In genomic region chr3:126883241-126883640, GRCh38 we compare ENCODE assay signal across 18 cellular contexts.
DNase-seq lines count a peak whose midpoint lies in the region; ATAC-seq and TF ChIP-seq lines count a peak whose summit lies in the region.
"Had no signal": no experiment of that assay in that cellular context is flagged by ENCODE, and none has a peak within 500 bp of the region (broad histone marks: within the 10 kb centered on the region; RNA-seq: fewer than 3 reads in every experiment).

No MANE protein-coding gene starts in this region.

- H3K4me3 ChIP-seq in AG10803 (ENCODE audit: low read length) (no peak overlapping the region), mammary epithelial cell (replicated peaks in 1 of 3; ENCODE audit: insufficient read depth in 1 of 3, low read depth in 2 of 3, low read length in 3 of 3) (no peak overlapping the region)
- H3K4me3 ChIP-seq in effector memory CD4-positive, alpha-beta T cell (ENCODE audit: insufficient read depth, low read depth, low read length, poor library complexity, severe bottlenecking) = no peak overlapping the region
- H3K4me3 ChIP-seq: spleen had no signal

- no peaks in the 10 kb centered on the region for H3K9me3 Mint-ChIP-seq in HFFc6
- no peaks in the 10 kb centered on the region for H3K9me3 Mint-ChIP-seq in stimulated activated effector memory CD8-positive, alpha-beta T cell treated with anti-CD3 and anti-CD28 coated beads, Interleukin-12 subunit alpha, Interleukin-12 subunit beta, amount 100 ng/mL, for 72 hours
- H3K9me3 Mint-ChIP-seq: activated naive CD8-positive, alpha-beta T cell treated with anti-CD3 and anti-CD28 coated beads, Interleukin-2, amount 10 ng/mL, durations not matched to agents 7 days and 5 days; activated T-cell treated with anti-CD3 and anti-CD28 coated beads, Interleukin-2, amount 50 U/mL, for 72 hours; central memory CD8-positive, alpha-beta T cell; endodermal cell; stimulated activated naive CD8-positive, alpha-beta T cell treated with anti-CD3 and anti-CD28 coated beads, Interleukin-15, Interleukin-2, amounts not matched to agents 100 ng/mL and 50 ng/mL, for 24 hours had no signal

- no peak overlapping the region for H3K27ac ChIP-seq in mammary epithelial cell (ENCODE audit: insufficient read depth, low read depth, low read length)
- H3K27ac ChIP-seq in effector memory CD4-positive, alpha-beta T cell (ENCODE audit: insufficient read depth, low read length, poor library complexity, severe bottlenecking) = no peak overlapping the region
- H3K27ac ChIP-seq: parathyroid adenoma, spleen had no signal

- peaks cover 17% of the 10 kb centered on the region for H3K4me1 Mint-ChIP-seq in HFFc6 (ENCODE audit: low read depth)
- H3K4me1 Mint-ChIP-seq in stimulated activated effector memory CD8-positive, alpha-beta T cell treated with anti-CD3 and anti-CD28 coated beads, Interleukin-12 subunit alpha, Interleukin-12 subunit beta, amount 100 ng/mL, for 72 hours = peaks cover 12% of the 10 kb centered on the region

- CTCF ChIA-PET in mammary epithelial cell (lab: Charles Lee; ENCODE audit: low non-redundant PET) = no interaction called here

- no peaks in the 10 kb centered on the region; the same call in 1 of the 2 replicates for H3K27me3 Mint-ChIP-seq in HFFc6 (ENCODE audit: insufficient read depth)
- H3K27me3 Mint-ChIP-seq: activated naive CD8-positive, alpha-beta T cell treated with anti-CD3 and anti-CD28 coated beads, Interleukin-2, amount 10 ng/mL, durations not matched to agents 7 days and 5 days; central memory CD8-positive, alpha-beta T cell; stimulated activated naive CD8-positive, alpha-beta T cell treated with anti-CD3 and anti-CD28 coated beads, Interleukin-15, Interleukin-2, amounts not matched to agents 100 ng/mL and 50 ng/mL, for 24 hours had no signal

- H3K9ac ChIP-seq in mammary epithelial cell (ENCODE audit: insufficient read depth, low read length) = no peak overlapping the region
- H3K9ac ChIP-seq: parathyroid adenoma had no signal

- no peak for ATAC-seq in GM21360 (IDR thresholded peaks at IDR 0.05; ENCODE audit: unreplicated experiment)
- no peak for ATAC-seq in stimulated activated effector memory CD8-positive, alpha-beta T cell treated with anti-CD3 and anti-CD28 coated beads, Interleukin-12 subunit alpha, Interleukin-12 subunit beta, amount 100 ng/mL, for 72 hours
- ATAC-seq: activated T-cell treated with anti-CD3 and anti-CD28 coated beads, Interleukin-2, amount 50 U/mL, for 72 hours had no signal

- dilution Hi-C loops in mammary epithelial cell (cut with HindIII; ENCODE audit: low sequenced_read_pairs) = no loop called here

- no TSS peak for BruUV-seq in mammary epithelial cell (replicated peaks; lab: Mats Ljungman, UMichigan)

- no peak overlapping the region for H3K27ac Mint-ChIP-seq in HFFc6
- no peak overlapping the region for H3K27ac Mint-ChIP-seq in stimulated activated effector memory CD8-positive, alpha-beta T cell treated with anti-CD3 and anti-CD28 coated beads, Interleukin-12 subunit alpha, Interleukin-12 subunit beta, amount 100 ng/mL, for 72 hours
- H3K27ac Mint-ChIP-seq: activated naive CD8-positive, alpha-beta T cell treated with anti-CD3 and anti-CD28 coated beads, Interleukin-2, amount 10 ng/mL, durations not matched to agents 7 days and 5 days; activated T-cell treated with anti-CD3 and anti-CD28 coated beads, Interleukin-2, amount 50 U/mL, for 72 hours; endodermal cell; stimulated activated naive CD8-positive, alpha-beta T cell treated with anti-CD3 and anti-CD28 coated beads, Interleukin-15, Interleukin-2, amounts not matched to agents 100 ng/mL and 50 ng/mL, for 24 hours had no signal

- peak; percentile 70 for DNase-seq in AG10803 (ENCODE audit: low read depth)
- DNase-seq in HFFc6 = peak; percentile 6
- peak; percentile 17 for DNase-seq in mammary epithelial cell
- peak; percentile 40 for DNase-seq in hepatic stellate cell (ENCODE audit: low spot score)
- DNase-seq in medulla oblongata (ENCODE audit: extremely low spot score) = no peak
- DNase-seq in effector memory CD4-positive, alpha-beta T cell = no peak
- DNase-seq in stimulated activated effector memory CD8-positive, alpha-beta T cell treated with anti-CD3 and anti-CD28 coated beads, Interleukin-12 subunit alpha, Interleukin-12 subunit beta, amount 100 ng/mL, for 72 hours (ENCODE audit: low spot score in 2 of 2) = no peak
- DNase-seq: activated naive CD8-positive, alpha-beta T cell treated with anti-CD3 and anti-CD28 coated beads, Interleukin-2, amount 10 ng/mL, durations not matched to agents 7 days and 5 days; activated T-cell treated with anti-CD3 and anti-CD28 coated beads, Interleukin-2, amount 50 U/mL, for 72 hours; endodermal cell; kidney glomerular epithelial cell; NCI-H187; SIG-M5; spleen had no signal

- no peak for TF ChIP-seq CTCF in AG10803 (conservative IDR thresholded peaks at IDR 0.05; ENCODE audit: low read length)
- TF ChIP-seq CTCF in HFFc6 (IDR thresholded peaks at IDR 0.05) = no peak
- no peak for TF ChIP-seq CTCF in mammary epithelial cell (conservative IDR thresholded peaks at IDR 0.05 in 1 of 2, IDR thresholded peaks at IDR 0.05 in 1 of 2; ENCODE audit: extremely low read depth in 1 of 2, insufficient read depth in 1 of 2, low read depth in 1 of 2, low read length in 2 of 2)

- no peaks in the 10 kb centered on the region for H3K79me2 ChIP-seq in mammary epithelial cell (ENCODE audit: insufficient read depth, low read length)
- H3K79me2 ChIP-seq: parathyroid adenoma had no signal

- H2AFZ ChIP-seq in mammary epithelial cell (ENCODE audit: low read depth, low read length) = no peak overlapping the region
- H2AFZ ChIP-seq: parathyroid adenoma had no signal

- H3K36me3 Mint-ChIP-seq in HFFc6 (ENCODE audit: low read depth) = no peaks in the 10 kb centered on the region
- no peaks in the 10 kb centered on the region for H3K36me3 Mint-ChIP-seq in stimulated activated effector memory CD8-positive, alpha-beta T cell treated with anti-CD3 and anti-CD28 coated beads, Interleukin-12 subunit alpha, Interleukin-12 subunit beta, amount 100 ng/mL, for 72 hours
- H3K36me3 Mint-ChIP-seq: activated naive CD8-positive, alpha-beta T cell treated with anti-CD3 and anti-CD28 coated beads, Interleukin-2, amount 10 ng/mL, durations not matched to agents 7 days and 5 days had no signal

- H3K27me3 ChIP-seq in mammary epithelial cell (ENCODE audit: insufficient read depth, low read length) = no peaks in the 10 kb centered on the region
- no peaks in the 10 kb centered on the region for H3K27me3 ChIP-seq in effector memory CD4-positive, alpha-beta T cell (replicated peaks; ENCODE audit: control insufficient read depth, insufficient read depth, low read length, poor library complexity, severe bottlenecking)
- H3K27me3 ChIP-seq: spleen had no signal

- no peak overlapping the region for H3K4me3 Mint-ChIP-seq in HFFc6
- H3K4me3 Mint-ChIP-seq in stimulated activated effector memory CD8-positive, alpha-beta T cell treated with anti-CD3 and anti-CD28 coated beads, Interleukin-12 subunit alpha, Interleukin-12 subunit beta, amount 100 ng/mL, for 72 hours = no peak overlapping the region
- H3K4me3 Mint-ChIP-seq: activated naive CD8-positive, alpha-beta T cell treated with anti-CD3 and anti-CD28 coated beads, Interleukin-2, amount 10 ng/mL, durations not matched to agents 7 days and 5 days; activated T-cell treated with anti-CD3 and anti-CD28 coated beads, Interleukin-2, amount 50 U/mL, for 72 hours; central memory CD8-positive, alpha-beta T cell; endodermal cell; stimulated activated naive CD8-positive, alpha-beta T cell treated with anti-CD3 and anti-CD28 coated beads, Interleukin-15, Interleukin-2, amounts not matched to agents 100 ng/mL and 50 ng/mL, for 24 hours had no signal

- in situ Hi-C loops in mammary epithelial cell (cut with MboI; ENCODE audit: low sequenced_read_pairs in 2 of 2) = no loop called here

- H4K20me1 ChIP-seq in mammary epithelial cell (ENCODE audit: insufficient read depth, low read length) = no peaks in the 10 kb centered on the region

- H3K4me2 ChIP-seq in mammary epithelial cell (ENCODE audit: insufficient read depth, low read depth, low read length) = no peak overlapping the region

- intact Hi-C loops in mammary epithelial cell (cut with micrococcal nuclease) = no loop called here

- H3K9me3 ChIP-seq in mammary epithelial cell (replicated peaks; ENCODE audit: insufficient read depth, low read length) = no peaks in the 10 kb centered on the region
- no peaks in the 10 kb centered on the region for H3K9me3 ChIP-seq in effector memory CD4-positive, alpha-beta T cell (ENCODE audit: control insufficient read depth, low read length)
- H3K9me3 ChIP-seq: spleen had no signal

- H3K4me1 ChIP-seq in mammary epithelial cell (ENCODE audit: insufficient read depth, low read length) = no peaks in the 10 kb centered on the region
- H3K4me1 ChIP-seq in effector memory CD4-positive, alpha-beta T cell (ENCODE audit: control insufficient read depth, insufficient read depth, low read length, poor library complexity, severe bottlenecking) = no peaks in the 10 kb centered on the region

- 97% methylated on average over 7 of the region's 7 CpGs for WGBS in mammary epithelial cell (ENCODE audit: low coverage, missing lambda C conversion rate)

- H3K36me3 ChIP-seq in mammary epithelial cell (ENCODE audit: insufficient read depth, low read length) = no peaks in the 10 kb centered on the region
- no peaks in the 10 kb centered on the region for H3K36me3 ChIP-seq in effector memory CD4-positive, alpha-beta T cell (ENCODE audit: control insufficient read depth, insufficient read depth, low read length)

Comparison
In these comparisons a context has a peak if more than half of its experiments do, and no peak if none do; other contexts are left out.
1. DNase-seq: peak in AG10803 (single experiment), HFFc6 (single experiment), mammary epithelial cell (single experiment) and hepatic stellate cell (single experiment); none in medulla oblongata (single experiment), effector memory CD4-positive, alpha-beta T cell (0 of 3) and stimulated activated effector memory CD8-positive, alpha-beta T cell treated with anti-CD3 and anti-CD28 coated beads, Interleukin-12 subunit alpha, Interleukin-12 subunit beta, amount 100 ng/mL, for 72 hours (0 of 2).